In the genomic region with DNA sequence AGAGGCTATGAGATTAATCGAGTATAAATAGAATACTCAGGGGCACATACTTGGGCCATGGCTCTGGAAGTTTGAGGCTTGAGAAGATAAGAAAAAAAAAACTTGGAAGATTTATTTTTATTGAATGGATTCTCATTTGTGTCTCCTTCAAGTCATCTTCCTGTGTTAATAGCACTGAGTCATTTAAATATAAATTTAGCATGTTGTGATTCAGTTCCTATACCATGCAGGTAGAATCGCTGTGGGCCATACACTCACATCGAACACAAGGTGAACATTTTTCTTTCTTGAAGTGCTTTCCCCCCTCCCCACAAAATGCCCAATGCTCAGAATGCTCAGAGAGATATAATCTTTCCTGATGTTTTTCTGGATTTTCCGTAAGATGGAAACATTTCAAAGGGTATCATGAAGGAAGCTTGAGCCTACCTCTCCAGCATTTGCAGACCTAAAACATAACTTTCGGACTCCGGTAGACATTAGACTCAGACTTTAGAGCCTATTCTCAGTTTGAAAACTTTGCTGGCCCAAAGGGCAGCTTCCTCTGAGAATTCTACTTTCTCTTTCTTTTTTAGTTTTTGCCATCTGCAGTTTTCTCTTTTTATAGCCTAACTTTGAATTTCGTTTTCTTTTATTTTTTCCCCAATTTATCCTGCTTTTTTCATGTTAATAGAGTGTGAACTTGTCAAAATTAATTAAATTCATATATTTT, we compare ENCODE assay signal across 2 cellular contexts.
TF ChIP-seq lines count a peak whose summit lies in the region.

No MANE protein-coding gene starts in this region.

TF ChIP-seq in SK-N-SH, 30 proteins besides CTCF, POLR2A, EP300 and RAD21 (continued from another document):
- no peak for TF ChIP-seq NRF1 (IDR thresholded peaks at IDR 0.05; ENCODE audit: low read depth, low read length)

TF ChIP-seq in SK-N-SH treated with all-trans-retinoic acid at 6 μM for 48 hours, 23 proteins besides CTCF, POLR2A, EP300 and RAD21 (continued from another document):
- TF ChIP-seq CSRNP3 (CRISPR knock-in tag; IDR thresholded peaks at IDR 0.05) (no peak), ZNF70 (CRISPR knock-in tag; IDR thresholded peaks at IDR 0.05) (no peak), CSDC2 (CRISPR knock-in tag; IDR thresholded peaks at IDR 0.05) (no peak), BACH2 (CRISPR knock-in tag; IDR thresholded peaks at IDR 0.05; ENCODE audit: borderline replicate concordance) (no peak)
TF ChIP-seq in SK-N-SH treated with all-trans-retinoic acid at 6 μM for 48 hours: peak in this region for 0.
